Comparison of ENCODE assay signal across 29 cellular contexts in genomic region chr4:108416831-108417230, GRCh38.
"Had no signal": no experiment of that assay in that cellular context is flagged by ENCODE, and none has a peak within 500 bp of the region (broad histone marks: within the 10 kb centered on the region; RNA-seq: fewer than 3 reads in every experiment).

No MANE protein-coding gene starts in this region.

- H3K9ac ChIP-seq: neural progenitor cell, parathyroid adenoma had no signal

- H3K36me3 ChIP-seq: neural progenitor cell, ovary, right lobe of liver, sigmoid colon, stomach, thoracic aorta, thyroid gland, tibial nerve, upper lobe of left lung, vagina had no signal

- H3K9me3 Mint-ChIP-seq: natural killer cell treated with Interleukin-12 subunit alpha and Interleukin-12 subunit beta and Interleukin-15 and Interleukin-18, amount 100 ng/mL, for 72 hours; stimulated activated effector memory CD8-positive, alpha-beta T cell treated with anti-CD3 and anti-CD28 coated beads, Interleukin-12 subunit alpha, Interleukin-12 subunit beta, amount 100 ng/mL, for 72 hours; stimulated activated naive CD8-positive, alpha-beta T cell treated with anti-CD3 and anti-CD28 coated beads, Interleukin-15, Interleukin-2, amounts not matched to agents 100 ng/mL and 50 ng/mL, for 24 hours had no signal

- H3K4me3 Mint-ChIP-seq: natural killer cell treated with Interleukin-12 subunit alpha and Interleukin-12 subunit beta and Interleukin-15 and Interleukin-18, amount 100 ng/mL, for 72 hours; nephron progenitor cell; neural progenitor cell; stimulated activated effector memory CD8-positive, alpha-beta T cell treated with anti-CD3 and anti-CD28 coated beads, Interleukin-12 subunit alpha, Interleukin-12 subunit beta, amount 100 ng/mL, for 72 hours; stimulated activated naive B cell treated with anti-CD40 and anti-IgM and Interleukin-4, amounts not matched to agents 10 μg/mL and 1 μg/mL and 100 μg/mL, for 72 hours; stimulated activated naive CD8-positive, alpha-beta T cell treated with anti-CD3 and anti-CD28 coated beads, Interleukin-15, Interleukin-2, amounts not matched to agents 100 ng/mL and 50 ng/mL, for 24 hours had no signal

- H3K4me3 ChIP-seq: neural progenitor cell, ovary, psoas muscle, right lobe of liver, sigmoid colon, stomach, thoracic aorta, thyroid gland, tibial nerve, upper lobe of left lung, vagina had no signal

- H3K4me1 Mint-ChIP-seq: nephron progenitor cell; stimulated activated effector memory CD8-positive, alpha-beta T cell treated with anti-CD3 and anti-CD28 coated beads, Interleukin-12 subunit alpha, Interleukin-12 subunit beta, amount 100 ng/mL, for 72 hours; stimulated activated naive B cell treated with anti-CD40 and anti-IgM and Interleukin-4, amounts not matched to agents 10 μg/mL and 1 μg/mL and 100 μg/mL, for 72 hours had no signal

- H2AFZ ChIP-seq: neural progenitor cell, parathyroid adenoma had no signal

- FAIRE-seq: small intestine, urothelium cell line had no signal

- H3K27ac Mint-ChIP-seq: natural killer cell treated with Interleukin-12 subunit alpha and Interleukin-12 subunit beta and Interleukin-15 and Interleukin-18, amount 100 ng/mL, for 72 hours; nephron progenitor cell; neural progenitor cell; progenitor cell of endocrine pancreas; stimulated activated effector memory CD8-positive, alpha-beta T cell treated with anti-CD3 and anti-CD28 coated beads, Interleukin-12 subunit alpha, Interleukin-12 subunit beta, amount 100 ng/mL, for 72 hours; stimulated activated naive B cell treated with anti-CD40 and anti-IgM and Interleukin-4, amounts not matched to agents 10 μg/mL and 1 μg/mL and 100 μg/mL, for 72 hours; stimulated activated naive CD8-positive, alpha-beta T cell treated with anti-CD3 and anti-CD28 coated beads, Interleukin-15, Interleukin-2, amounts not matched to agents 100 ng/mL and 50 ng/mL, for 24 hours had no signal

- DNase-seq: nephron progenitor cell; occipital lobe; ovary; posterior cingulate gyrus; psoas muscle; right lobe of liver; sigmoid colon; small intestine; stimulated activated CD4-positive, alpha-beta T cell treated with anti-CD3 and anti-CD28 coated beads, Interleukin-15, amount 100 ng/mL, for 24 hours; stimulated activated CD4-positive, alpha-beta T cell treated with anti-CD3 and anti-CD28 coated beads, Interleukin-2, amount 100 ng/mL, for 24 hours; stimulated activated CD4-positive, alpha-beta T cell treated with anti-CD3 and anti-CD28 coated beads, Interleukin-2, amount 100 ng/mL, for 48 hours; stimulated activated CD4-positive, alpha-beta T cell treated with anti-CD3 and anti-CD28 coated beads, Interleukin-4, amount 100 ng/mL, for 24 hours; stimulated activated naive B cell treated with anti-CD40 and anti-IgM and Interleukin-4, amounts not matched to agents 10 μg/mL and 1 μg/mL and 100 μg/mL, for 72 hours; stimulated activated naive CD4-positive, alpha-beta T cell treated with Interleukin-2 at 50 U/mL for 16 hours; stomach; thyroid gland; trophoblast cell; upper lobe of left lung had no signal

- H3K27me3 ChIP-seq: neural progenitor cell, ovary, right lobe of liver, sigmoid colon, stomach, thyroid gland, tibial nerve, upper lobe of left lung, vagina had no signal

- H3K36me3 Mint-ChIP-seq: natural killer cell treated with Interleukin-12 subunit alpha and Interleukin-12 subunit beta and Interleukin-15 and Interleukin-18, amount 100 ng/mL, for 72 hours; stimulated activated effector memory CD8-positive, alpha-beta T cell treated with anti-CD3 and anti-CD28 coated beads, Interleukin-12 subunit alpha, Interleukin-12 subunit beta, amount 100 ng/mL, for 72 hours; stimulated activated naive B cell treated with anti-CD40 and anti-IgM and Interleukin-4, amounts not matched to agents 10 μg/mL and 1 μg/mL and 100 μg/mL, for 72 hours had no signal

- H3K4me1 ChIP-seq: neural progenitor cell, parathyroid adenoma, psoas muscle, right lobe of liver, sigmoid colon, stomach, thyroid gland, tibial nerve, upper lobe of left lung, vagina had no signal

- H3K27me3 Mint-ChIP-seq: progenitor cell of endocrine pancreas; stimulated activated naive CD8-positive, alpha-beta T cell treated with anti-CD3 and anti-CD28 coated beads, Interleukin-15, Interleukin-2, amounts not matched to agents 100 ng/mL and 50 ng/mL, for 24 hours had no signal

- H3K27ac ChIP-seq: neural progenitor cell, ovary, parathyroid adenoma, psoas muscle, right lobe of liver, sigmoid colon, stomach, thoracic aorta, thyroid gland, tibial nerve, upper lobe of left lung, vagina had no signal

- H3K79me2 ChIP-seq: parathyroid adenoma had no signal

- H3K4me2 ChIP-seq: neural progenitor cell had no signal

- ATAC-seq: natural killer cell treated with Interleukin-12 subunit alpha and Interleukin-12 subunit beta and Interleukin-15 and Interleukin-18, amount 100 ng/mL, for 72 hours; psoas muscle; right cardiac atrium; right lobe of liver; stimulated activated naive B cell treated with anti-CD40 and anti-IgM and Interleukin-4, amounts not matched to agents 10 μg/mL and 1 μg/mL and 100 μg/mL, for 72 hours had no signal

- H3K9me3 ChIP-seq: ovary, psoas muscle, right lobe of liver, sigmoid colon, thoracic aorta, thyroid gland, tibial nerve, upper lobe of left lung, vagina had no signal
